1 cellular context compared by ENCODE assay signal in the genomic region with DNA sequence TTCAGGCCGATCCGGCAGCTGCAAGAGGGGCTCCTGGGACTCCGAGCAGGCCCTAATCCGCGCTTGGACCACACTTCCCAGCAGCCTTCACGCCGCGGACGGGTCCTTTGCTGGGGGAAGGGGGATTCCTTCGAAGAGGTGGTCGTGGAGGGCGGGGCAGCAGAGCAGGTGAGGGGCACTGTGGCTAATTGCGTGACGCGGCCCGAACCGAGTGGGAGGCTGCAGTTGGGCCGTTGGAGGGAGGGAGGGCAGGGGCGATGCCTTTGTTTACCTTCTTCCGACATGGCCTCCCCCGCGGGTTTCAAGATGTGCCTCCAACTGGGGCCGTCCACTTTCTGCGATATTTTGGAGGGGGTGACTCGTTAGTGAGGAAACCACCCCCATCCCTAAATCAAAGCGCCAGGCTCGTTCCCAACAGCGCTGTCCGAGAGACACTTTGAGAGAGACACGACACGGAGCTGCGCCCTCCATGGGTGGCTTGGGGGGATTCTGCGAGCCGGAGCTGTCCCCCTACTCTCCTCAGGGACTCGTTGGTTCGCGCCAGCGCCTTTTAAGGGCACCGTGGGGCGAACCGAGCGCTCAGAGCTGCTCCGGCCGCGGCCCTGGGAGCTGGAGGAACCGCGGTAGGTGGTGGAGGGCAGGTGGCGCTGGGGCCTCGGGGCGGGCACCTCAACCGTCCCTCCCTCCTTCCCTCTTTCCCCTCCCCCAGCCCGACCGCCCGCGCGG.
A peak's percentile ranks its signal among the peaks of the same experiment; 100 is the strongest.
TF ChIP-seq lines count a peak whose summit lies in the region.

A gene (plus strand): TSS at position 582 of the 726 bp plus-strand sequence. CDS start 3,070 bp downstream, outside the sequence.

TF ChIP-seq in HEK293, 187 proteins besides CTCF, POLR2A, EP300 and RAD21 (continued from another document and continues in another):
- TF ChIP-seq, protein P1, sequence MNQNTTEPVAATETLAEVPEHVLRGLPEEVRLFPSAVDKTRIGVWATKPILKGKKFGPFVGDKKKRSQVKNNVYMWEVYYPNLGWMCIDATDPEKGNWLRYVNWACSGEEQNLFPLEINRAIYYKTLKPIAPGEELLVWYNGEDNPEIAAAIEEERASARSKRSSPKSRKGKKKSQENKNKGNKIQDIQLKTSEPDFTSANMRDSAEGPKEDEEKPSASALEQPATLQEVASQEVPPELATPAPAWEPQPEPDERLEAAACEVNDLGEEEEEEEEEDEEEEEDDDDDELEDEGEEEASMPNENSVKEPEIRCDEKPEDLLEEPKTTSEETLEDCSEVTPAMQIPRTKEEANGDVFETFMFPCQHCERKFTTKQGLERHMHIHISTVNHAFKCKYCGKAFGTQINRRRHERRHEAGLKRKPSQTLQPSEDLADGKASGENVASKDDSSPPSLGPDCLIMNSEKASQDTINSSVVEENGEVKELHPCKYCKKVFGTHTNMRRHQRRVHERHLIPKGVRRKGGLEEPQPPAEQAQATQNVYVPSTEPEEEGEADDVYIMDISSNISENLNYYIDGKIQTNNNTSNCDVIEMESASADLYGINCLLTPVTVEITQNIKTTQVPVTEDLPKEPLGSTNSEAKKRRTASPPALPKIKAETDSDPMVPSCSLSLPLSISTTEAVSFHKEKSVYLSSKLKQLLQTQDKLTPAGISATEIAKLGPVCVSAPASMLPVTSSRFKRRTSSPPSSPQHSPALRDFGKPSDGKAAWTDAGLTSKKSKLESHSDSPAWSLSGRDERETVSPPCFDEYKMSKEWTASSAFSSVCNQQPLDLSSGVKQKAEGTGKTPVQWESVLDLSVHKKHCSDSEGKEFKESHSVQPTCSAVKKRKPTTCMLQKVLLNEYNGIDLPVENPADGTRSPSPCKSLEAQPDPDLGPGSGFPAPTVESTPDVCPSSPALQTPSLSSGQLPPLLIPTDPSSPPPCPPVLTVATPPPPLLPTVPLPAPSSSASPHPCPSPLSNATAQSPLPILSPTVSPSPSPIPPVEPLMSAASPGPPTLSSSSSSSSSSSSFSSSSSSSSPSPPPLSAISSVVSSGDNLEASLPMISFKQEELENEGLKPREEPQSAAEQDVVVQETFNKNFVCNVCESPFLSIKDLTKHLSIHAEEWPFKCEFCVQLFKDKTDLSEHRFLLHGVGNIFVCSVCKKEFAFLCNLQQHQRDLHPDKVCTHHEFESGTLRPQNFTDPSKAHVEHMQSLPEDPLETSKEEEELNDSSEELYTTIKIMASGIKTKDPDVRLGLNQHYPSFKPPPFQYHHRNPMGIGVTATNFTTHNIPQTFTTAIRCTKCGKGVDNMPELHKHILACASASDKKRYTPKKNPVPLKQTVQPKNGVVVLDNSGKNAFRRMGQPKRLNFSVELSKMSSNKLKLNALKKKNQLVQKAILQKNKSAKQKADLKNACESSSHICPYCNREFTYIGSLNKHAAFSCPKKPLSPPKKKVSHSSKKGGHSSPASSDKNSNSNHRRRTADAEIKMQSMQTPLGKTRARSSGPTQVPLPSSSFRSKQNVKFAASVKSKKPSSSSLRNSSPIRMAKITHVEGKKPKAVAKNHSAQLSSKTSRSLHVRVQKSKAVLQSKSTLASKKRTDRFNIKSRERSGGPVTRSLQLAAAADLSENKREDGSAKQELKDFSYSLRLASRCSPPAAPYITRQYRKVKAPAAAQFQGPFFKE (tag by site-specific recombination; IDR thresholded peaks at IDR 0.05; ENCODE audit: borderline replicate concordance) = no peak
- TF ChIP-seq ZNF341 (tag by site-specific recombination; IDR thresholded peaks at IDR 0.05; ENCODE audit: low read depth) = peak; percentile 63
- TF ChIP-seq, protein P2, sequence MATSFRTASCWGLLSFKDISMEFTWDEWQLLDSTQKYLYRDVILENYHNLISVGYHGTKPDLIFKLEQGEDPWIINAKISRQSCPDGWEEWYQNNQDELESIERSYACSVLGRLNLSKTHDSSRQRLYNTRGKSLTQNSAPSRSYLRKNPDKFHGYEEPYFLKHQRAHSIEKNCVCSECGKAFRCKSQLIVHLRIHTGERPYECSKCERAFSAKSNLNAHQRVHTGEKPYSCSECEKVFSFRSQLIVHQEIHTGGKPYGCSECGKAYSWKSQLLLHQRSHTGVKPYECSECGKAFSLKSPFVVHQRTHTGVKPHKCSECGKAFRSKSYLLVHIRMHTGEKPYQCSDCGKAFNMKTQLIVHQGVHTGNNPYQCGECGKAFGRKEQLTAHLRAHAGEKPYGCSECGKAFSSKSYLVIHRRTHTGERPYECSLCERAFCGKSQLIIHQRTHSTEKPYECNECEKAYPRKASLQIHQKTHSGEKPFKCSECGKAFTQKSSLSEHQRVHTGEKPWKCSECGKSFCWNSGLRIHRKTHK (tag by site-specific recombination; IDR thresholded peaks at IDR 0.05) = no peak
- TF ChIP-seq, protein P3, sequence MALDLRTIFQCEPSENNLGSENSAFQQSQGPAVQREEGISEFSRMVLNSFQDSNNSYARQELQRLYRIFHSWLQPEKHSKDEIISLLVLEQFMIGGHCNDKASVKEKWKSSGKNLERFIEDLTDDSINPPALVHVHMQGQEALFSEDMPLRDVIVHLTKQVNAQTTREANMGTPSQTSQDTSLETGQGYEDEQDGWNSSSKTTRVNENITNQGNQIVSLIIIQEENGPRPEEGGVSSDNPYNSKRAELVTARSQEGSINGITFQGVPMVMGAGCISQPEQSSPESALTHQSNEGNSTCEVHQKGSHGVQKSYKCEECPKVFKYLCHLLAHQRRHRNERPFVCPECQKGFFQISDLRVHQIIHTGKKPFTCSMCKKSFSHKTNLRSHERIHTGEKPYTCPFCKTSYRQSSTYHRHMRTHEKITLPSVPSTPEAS (tag by site-specific recombination; IDR thresholded peaks at IDR 0.05) = no peak
- TF ChIP-seq ZNF114 (tag by site-specific recombination; IDR thresholded peaks at IDR 0.05) = no peak
- TF ChIP-seq ZNF624 (tag by site-specific recombination; IDR thresholded peaks at IDR 0.05) = 0 out of 2 replicates have a peak, but pooled peaks have one; percentile 14
- TF ChIP-seq, protein P4, sequence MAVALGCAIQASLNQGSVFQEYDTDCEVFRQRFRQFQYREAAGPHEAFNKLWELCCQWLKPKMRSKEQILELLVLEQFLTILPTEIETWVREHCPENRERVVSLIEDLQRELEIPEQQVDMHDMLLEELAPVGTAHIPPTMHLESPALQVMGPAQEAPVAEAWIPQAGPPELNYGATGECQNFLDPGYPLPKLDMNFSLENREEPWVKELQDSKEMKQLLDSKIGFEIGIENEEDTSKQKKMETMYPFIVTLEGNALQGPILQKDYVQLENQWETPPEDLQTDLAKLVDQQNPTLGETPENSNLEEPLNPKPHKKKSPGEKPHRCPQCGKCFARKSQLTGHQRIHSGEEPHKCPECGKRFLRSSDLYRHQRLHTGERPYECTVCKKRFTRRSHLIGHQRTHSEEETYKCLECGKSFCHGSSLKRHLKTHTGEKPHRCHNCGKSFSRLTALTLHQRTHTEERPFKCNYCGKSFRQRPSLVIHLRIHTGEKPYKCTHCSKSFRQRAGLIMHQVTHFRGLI (tag by site-specific recombination; IDR thresholded peaks at IDR 0.05) = peak; percentile 71; the same call in 1 of the 2 replicates
- TF ChIP-seq OVOL3 (tag by site-specific recombination; IDR thresholded peaks at IDR 0.05) = no peak
- peak; percentile 84 for TF ChIP-seq ZFHX2 (tag by site-specific recombination; conservative IDR thresholded peaks at IDR 0.05)
- TF ChIP-seq, protein P5, sequence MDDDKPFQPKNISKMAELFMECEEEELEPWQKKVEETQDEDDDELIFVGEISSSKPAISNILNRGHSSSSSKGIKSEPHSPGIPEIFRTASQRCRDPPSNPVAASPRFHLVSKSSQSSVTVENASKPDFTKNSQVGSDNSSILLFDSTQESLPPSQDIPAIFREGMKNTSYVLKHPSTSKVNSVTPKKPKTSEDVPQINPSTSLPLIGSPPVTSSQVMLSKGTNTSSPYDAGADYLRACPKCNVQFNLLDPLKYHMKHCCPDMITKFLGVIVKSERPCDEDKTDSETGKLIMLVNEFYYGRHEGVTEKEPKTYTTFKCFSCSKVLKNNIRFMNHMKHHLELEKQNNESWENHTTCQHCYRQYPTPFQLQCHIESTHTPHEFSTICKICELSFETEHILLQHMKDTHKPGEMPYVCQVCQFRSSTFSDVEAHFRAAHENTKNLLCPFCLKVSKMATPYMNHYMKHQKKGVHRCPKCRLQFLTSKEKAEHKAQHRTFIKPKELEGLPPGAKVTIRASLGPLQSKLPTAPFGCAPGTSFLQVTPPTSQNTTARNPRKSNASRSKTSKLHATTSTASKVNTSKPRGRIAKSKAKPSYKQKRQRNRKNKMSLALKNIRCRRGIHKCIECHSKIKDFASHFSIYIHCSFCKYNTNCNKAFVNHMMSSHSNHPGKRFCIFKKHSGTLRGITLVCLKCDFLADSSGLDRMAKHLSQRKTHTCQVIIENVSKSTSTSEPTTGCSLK (tag by site-specific recombination; IDR thresholded peaks at IDR 0.05) = no peak
- TF ChIP-seq ZNF214 (tag by site-specific recombination; IDR thresholded peaks at IDR 0.05; ENCODE audit: borderline replicate concordance) = no peak
- TF ChIP-seq ZNF239 (tag by site-specific recombination; IDR thresholded peaks at IDR 0.05) = 0 out of 2 replicates have a peak, but pooled peaks have one; percentile 52
- TF ChIP-seq ZNF529 (tag by site-specific recombination; IDR thresholded peaks at IDR 0.05; ENCODE audit: insufficient replicate concordance) = no peak
- TF ChIP-seq ZNF2 (tag by site-specific recombination; IDR thresholded peaks at IDR 0.05) = peak; percentile 75
- no peak for TF ChIP-seq ZNF654 (tag by site-specific recombination; IDR thresholded peaks at IDR 0.05; ENCODE audit: low read depth)
- TF ChIP-seq GLIS1 (tag by site-specific recombination; IDR thresholded peaks at IDR 0.05) = peak; percentile 67; the same call in 1 of the 2 replicates
- no peak for TF ChIP-seq ZNF621 (tag by site-specific recombination; IDR thresholded peaks at IDR 0.05)
- no peak for TF ChIP-seq PRDM1 (tag by site-specific recombination; IDR thresholded peaks at IDR 0.05)
- TF ChIP-seq, protein P6, sequence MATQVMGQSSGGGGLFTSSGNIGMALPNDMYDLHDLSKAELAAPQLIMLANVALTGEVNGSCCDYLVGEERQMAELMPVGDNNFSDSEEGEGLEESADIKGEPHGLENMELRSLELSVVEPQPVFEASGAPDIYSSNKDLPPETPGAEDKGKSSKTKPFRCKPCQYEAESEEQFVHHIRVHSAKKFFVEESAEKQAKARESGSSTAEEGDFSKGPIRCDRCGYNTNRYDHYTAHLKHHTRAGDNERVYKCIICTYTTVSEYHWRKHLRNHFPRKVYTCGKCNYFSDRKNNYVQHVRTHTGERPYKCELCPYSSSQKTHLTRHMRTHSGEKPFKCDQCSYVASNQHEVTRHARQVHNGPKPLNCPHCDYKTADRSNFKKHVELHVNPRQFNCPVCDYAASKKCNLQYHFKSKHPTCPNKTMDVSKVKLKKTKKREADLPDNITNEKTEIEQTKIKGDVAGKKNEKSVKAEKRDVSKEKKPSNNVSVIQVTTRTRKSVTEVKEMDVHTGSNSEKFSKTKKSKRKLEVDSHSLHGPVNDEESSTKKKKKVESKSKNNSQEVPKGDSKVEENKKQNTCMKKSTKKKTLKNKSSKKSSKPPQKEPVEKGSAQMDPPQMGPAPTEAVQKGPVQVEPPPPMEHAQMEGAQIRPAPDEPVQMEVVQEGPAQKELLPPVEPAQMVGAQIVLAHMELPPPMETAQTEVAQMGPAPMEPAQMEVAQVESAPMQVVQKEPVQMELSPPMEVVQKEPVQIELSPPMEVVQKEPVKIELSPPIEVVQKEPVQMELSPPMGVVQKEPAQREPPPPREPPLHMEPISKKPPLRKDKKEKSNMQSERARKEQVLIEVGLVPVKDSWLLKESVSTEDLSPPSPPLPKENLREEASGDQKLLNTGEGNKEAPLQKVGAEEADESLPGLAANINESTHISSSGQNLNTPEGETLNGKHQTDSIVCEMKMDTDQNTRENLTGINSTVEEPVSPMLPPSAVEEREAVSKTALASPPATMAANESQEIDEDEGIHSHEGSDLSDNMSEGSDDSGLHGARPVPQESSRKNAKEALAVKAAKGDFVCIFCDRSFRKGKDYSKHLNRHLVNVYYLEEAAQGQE (tag by site-specific recombination; IDR thresholded peaks at IDR 0.05) = peak; percentile 94
- TF ChIP-seq ZNF571 (tag by site-specific recombination; IDR thresholded peaks at IDR 0.05) = no peak
- TF ChIP-seq, protein P7, sequence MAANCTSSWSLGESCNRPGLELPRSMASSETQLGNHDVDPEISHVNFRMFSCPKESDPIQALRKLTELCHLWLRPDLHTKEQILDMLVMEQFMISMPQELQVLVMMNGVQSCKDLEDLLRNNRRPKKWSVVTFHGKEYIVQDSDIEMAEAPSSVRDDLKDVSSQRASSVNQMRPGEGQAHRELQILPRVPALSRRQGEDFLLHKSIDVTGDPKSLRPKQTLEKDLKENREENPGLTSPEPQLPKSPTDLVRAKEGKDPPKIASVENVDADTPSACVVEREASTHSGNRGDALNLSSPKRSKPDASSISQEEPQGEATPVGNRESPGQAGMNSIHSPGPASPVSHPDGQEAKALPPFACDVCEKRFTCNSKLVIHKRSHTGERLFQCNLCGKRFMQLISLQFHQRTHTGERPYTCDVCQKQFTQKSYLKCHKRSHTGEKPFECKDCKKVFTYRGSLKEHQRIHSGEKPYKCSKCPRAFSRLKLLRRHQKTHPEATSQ (tag by site-specific recombination; IDR thresholded peaks at IDR 0.05) = no peak
- TF ChIP-seq ZNF423 (tag by site-specific recombination; IDR thresholded peaks at IDR 0.05) = peak; percentile 88
- TF ChIP-seq TCF7L2 (IDR thresholded peaks at IDR 0.05; ENCODE audit: borderline replicate concordance, low read depth, low read length) = peak; percentile 57; the same call in 1 of the 2 replicates
- TF ChIP-seq ZEB2 (tag by site-specific recombination; IDR thresholded peaks at IDR 0.05) = peak; percentile 36
- TF ChIP-seq, protein P8, sequence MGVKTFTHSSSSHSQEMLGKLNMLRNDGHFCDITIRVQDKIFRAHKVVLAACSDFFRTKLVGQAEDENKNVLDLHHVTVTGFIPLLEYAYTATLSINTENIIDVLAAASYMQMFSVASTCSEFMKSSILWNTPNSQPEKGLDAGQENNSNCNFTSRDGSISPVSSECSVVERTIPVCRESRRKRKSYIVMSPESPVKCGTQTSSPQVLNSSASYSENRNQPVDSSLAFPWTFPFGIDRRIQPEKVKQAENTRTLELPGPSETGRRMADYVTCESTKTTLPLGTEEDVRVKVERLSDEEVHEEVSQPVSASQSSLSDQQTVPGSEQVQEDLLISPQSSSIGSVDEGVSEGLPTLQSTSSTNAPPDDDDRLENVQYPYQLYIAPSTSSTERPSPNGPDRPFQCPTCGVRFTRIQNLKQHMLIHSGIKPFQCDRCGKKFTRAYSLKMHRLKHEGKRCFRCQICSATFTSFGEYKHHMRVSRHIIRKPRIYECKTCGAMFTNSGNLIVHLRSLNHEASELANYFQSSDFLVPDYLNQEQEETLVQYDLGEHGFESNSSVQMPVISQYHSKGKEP (tag by site-specific recombination; IDR thresholded peaks at IDR 0.05) = no peak; the same call in 1 of the 2 replicates
- peak; percentile 69; the same call in 1 of the 2 replicates for TF ChIP-seq ZNF837 (tag by site-specific recombination; IDR thresholded peaks at IDR 0.05)
- no peak for TF ChIP-seq MEIS1 (CRISPR knock-in tag; IDR thresholded peaks at IDR 0.05; ENCODE audit: borderline replicate concordance)
- no peak for TF ChIP-seq ZNF202 (tag by site-specific recombination; IDR thresholded peaks at IDR 0.05; ENCODE audit: borderline replicate concordance)
- TF ChIP-seq ZNF133 (tag by site-specific recombination; IDR thresholded peaks at IDR 0.05) = no peak
- TF ChIP-seq, protein P9, sequence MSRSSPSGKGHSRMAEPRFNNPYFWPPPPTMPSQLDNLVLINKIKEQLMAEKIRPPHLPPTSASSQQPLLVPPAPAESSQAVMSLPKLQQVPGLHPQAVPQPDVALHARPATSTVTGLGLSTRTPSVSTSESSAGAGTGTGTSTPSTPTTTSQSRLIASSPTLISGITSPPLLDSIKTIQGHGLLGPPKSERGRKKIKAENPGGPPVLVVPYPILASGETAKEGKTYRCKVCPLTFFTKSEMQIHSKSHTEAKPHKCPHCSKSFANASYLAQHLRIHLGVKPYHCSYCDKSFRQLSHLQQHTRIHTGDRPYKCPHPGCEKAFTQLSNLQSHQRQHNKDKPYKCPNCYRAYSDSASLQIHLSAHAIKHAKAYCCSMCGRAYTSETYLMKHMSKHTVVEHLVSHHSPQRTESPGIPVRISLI (tag by site-specific recombination; IDR thresholded peaks at IDR 0.05) = no peak
- no peak for TF ChIP-seq SALL2 (tag by site-specific recombination; IDR thresholded peaks at IDR 0.05; ENCODE audit: borderline replicate concordance)
- no peak for TF ChIP-seq ZNF175 (tag by site-specific recombination; IDR thresholded peaks at IDR 0.05)
- no peak for TF ChIP-seq ZNF664 (tag by site-specific recombination; IDR thresholded peaks at IDR 0.05)
